26 cellular contexts compared by ENCODE assay signal in genomic region chr1:227916655-227917054, GRCh38.
"Had no signal": no experiment of that assay in that cellular context is flagged by ENCODE, and none has a peak within 500 bp of the region (broad histone marks: within the 10 kb centered on the region; RNA-seq: fewer than 3 reads in every experiment).

No MANE protein-coding gene starts in this region.

- DNase-seq: activated CD4-positive, alpha-beta memory T cell treated with anti-CD3 and anti-CD28 coated beads, Interleukin-2, amount 10 ng/mL, durations not matched to agents 7 days and 5 days; activated CD4-positive, alpha-beta T cell treated with anti-CD3 and anti-CD28 coated beads for 1 hour; activated CD4-positive, alpha-beta T cell treated with anti-CD3 and anti-CD28 coated beads, Interleukin-2, amount 10 ng/mL, durations not matched to agents 7 days and 5 days; activated CD8-positive, alpha-beta memory T cell treated with anti-CD3 and anti-CD28 coated beads, Interleukin-2, amount 50 U/mL, for 48 hours; activated gamma-delta T cell; activated naive CD4-positive, alpha-beta T cell treated with anti-CD3 and anti-CD28 coated beads, Interleukin-2, amount 10 ng/mL, durations not matched to agents 7 days and 5 days; activated naive CD8-positive, alpha-beta T cell treated with anti-CD3 and anti-CD28 coated beads, Interleukin-2, amount 10 ng/mL, durations not matched to agents 7 days and 5 days; activated T-cell treated with anti-CD3 and anti-CD28 coated beads, Interleukin-2, amount 50 U/mL, for 24 hours; brain microvascular endothelial cell; cortex of kidney; heart right ventricle; stimulated activated CD4-positive, alpha-beta T cell treated with anti-CD3 and anti-CD28 coated beads, Interleukin-2, amount 100 ng/mL, for 48 hours; stimulated activated naive CD4-positive, alpha-beta T cell treated with Interleukin-2 at 50 U/mL for 16 hours; T-helper 2 cell had no signal

- H3K4me3 Mint-ChIP-seq: activated CD4-positive, alpha-beta memory T cell treated with anti-CD3 and anti-CD28 coated beads, Interleukin-2, amount 10 ng/mL, durations not matched to agents 7 days and 5 days; activated CD4-positive, alpha-beta T cell treated with anti-CD3 and anti-CD28 coated beads, Interleukin-2, amount 10 ng/mL, durations not matched to agents 7 days and 5 days; activated naive CD4-positive, alpha-beta T cell treated with anti-CD3 and anti-CD28 coated beads, Interleukin-2, amount 10 ng/mL, durations not matched to agents 7 days and 5 days; activated naive CD8-positive, alpha-beta T cell treated with anti-CD3 and anti-CD28 coated beads, Interleukin-2, amount 10 ng/mL, durations not matched to agents 7 days and 5 days; activated T-cell treated with anti-CD3 and anti-CD28 coated beads, Interleukin-2, amount 50 U/mL, for 24 hours; natural killer cell treated with Interleukin-12 subunit alpha and Interleukin-12 subunit beta and Interleukin-15 and Interleukin-18, amount 100 ng/mL, for 72 hours; WTC11 had no signal

- H3K27ac Mint-ChIP-seq: activated CD4-positive, alpha-beta memory T cell treated with anti-CD3 and anti-CD28 coated beads, Interleukin-2, amount 10 ng/mL, durations not matched to agents 7 days and 5 days; activated CD4-positive, alpha-beta T cell treated with anti-CD3 and anti-CD28 coated beads, Interleukin-2, amount 10 ng/mL, durations not matched to agents 7 days and 5 days; activated naive CD4-positive, alpha-beta T cell treated with anti-CD3 and anti-CD28 coated beads, Interleukin-2, amount 10 ng/mL, durations not matched to agents 7 days and 5 days; activated naive CD8-positive, alpha-beta T cell treated with anti-CD3 and anti-CD28 coated beads, Interleukin-2, amount 10 ng/mL, durations not matched to agents 7 days and 5 days; activated T-cell treated with anti-CD3 and anti-CD28 coated beads, Interleukin-2, amount 50 U/mL, for 24 hours; natural killer cell treated with Interleukin-12 subunit alpha and Interleukin-12 subunit beta and Interleukin-15 and Interleukin-18, amount 100 ng/mL, for 72 hours; WTC11 had no signal

- ATAC-seq: mucosa of descending colon; natural killer cell treated with Interleukin-12 subunit alpha and Interleukin-12 subunit beta and Interleukin-15 and Interleukin-18, amount 100 ng/mL, for 72 hours; WTC11 had no signal

- H3K36me3 Mint-ChIP-seq: activated naive CD4-positive, alpha-beta T cell treated with anti-CD3 and anti-CD28 coated beads, Interleukin-2, amount 10 ng/mL, durations not matched to agents 7 days and 5 days; activated naive CD8-positive, alpha-beta T cell treated with anti-CD3 and anti-CD28 coated beads, Interleukin-2, amount 10 ng/mL, durations not matched to agents 7 days and 5 days; natural killer cell treated with Interleukin-12 subunit alpha and Interleukin-12 subunit beta and Interleukin-15 and Interleukin-18, amount 100 ng/mL, for 72 hours; WTC11 had no signal

- FAIRE-seq: islet of Langerhans had no signal

- H3K9me3 Mint-ChIP-seq: activated CD4-positive, alpha-beta memory T cell treated with anti-CD3 and anti-CD28 coated beads, Interleukin-2, amount 10 ng/mL, durations not matched to agents 7 days and 5 days; activated CD4-positive, alpha-beta T cell treated with anti-CD3 and anti-CD28 coated beads, Interleukin-2, amount 10 ng/mL, durations not matched to agents 7 days and 5 days; activated naive CD8-positive, alpha-beta T cell treated with anti-CD3 and anti-CD28 coated beads, Interleukin-2, amount 10 ng/mL, durations not matched to agents 7 days and 5 days; activated T-cell treated with anti-CD3 and anti-CD28 coated beads, Interleukin-2, amount 50 U/mL, for 24 hours; natural killer cell treated with Interleukin-12 subunit alpha and Interleukin-12 subunit beta and Interleukin-15 and Interleukin-18, amount 100 ng/mL, for 72 hours; WTC11 had no signal

- H3K4me1 ChIP-seq: ascending aorta, left lung, right atrium auricular region, upper lobe of left lung had no signal

- H3K27me3 ChIP-seq: ascending aorta, brain microvascular endothelial cell, esophagus muscularis mucosa, foreskin keratinocyte, heart right ventricle, right atrium auricular region, upper lobe of left lung, vagina had no signal

- H3K9me3 ChIP-seq: ascending aorta, esophagus muscularis mucosa, heart right ventricle, left lung, mucosa of descending colon, right atrium auricular region, thoracic aorta, upper lobe of left lung, vagina had no signal

- H3K27ac ChIP-seq: ascending aorta, brain microvascular endothelial cell, esophagus muscularis mucosa, foreskin keratinocyte, heart right ventricle, left lung, right atrium auricular region, thoracic aorta, upper lobe of left lung, vagina had no signal

- H3K36me3 ChIP-seq: brain microvascular endothelial cell, left lung, right atrium auricular region, thoracic aorta had no signal

- H3K27me3 Mint-ChIP-seq: activated T-cell treated with anti-CD3 and anti-CD28 coated beads, Interleukin-2, amount 50 U/mL, for 24 hours had no signal

- H3K4me3 ChIP-seq: ascending aorta, esophagus muscularis mucosa, heart right ventricle, left lung, mucosa of descending colon, right atrium auricular region, thoracic aorta, upper lobe of left lung, vagina had no signal
